Comparison of ENCODE assay signal across 17 cellular contexts in genomic region chr2:210523650-210524289, GRCh38. TPM values are rescaled to one million over a fixed set of nuclear protein-coding genes. Genes with fewer than 3 reads are reported as not detected.
DNase-seq lines count a peak whose midpoint lies in the region; ATAC-seq and TF ChIP-seq lines count a peak whose summit lies in the region.
"Had no signal": no experiment of that assay in that cellular context is flagged by ENCODE, and none has a peak within 500 bp of the region (broad histone marks: within the 10 kb centered on the region; RNA-seq: fewer than 3 reads in every experiment).

No MANE protein-coding gene starts in this region.

- no peaks in the 10 kb centered on the region for H3K9me3 ChIP-seq in liver (ENCODE audit: control insufficient read depth in 4 of 4, low read length in 3 of 4)
- H3K9me3 ChIP-seq: BE2C, BLaER1, Caco-2 had no signal

- no peak overlapping the region for H3K4me3 ChIP-seq in liver (ENCODE audit: low read depth in 1 of 3, low read length in 3 of 3)
- H3K4me3 ChIP-seq: BLaER1, GM12878 had no signal

- H3K9ac ChIP-seq in liver (ENCODE audit: low read depth in 1 of 2, low read length in 2 of 2) = no peak overlapping the region
- H3K9ac ChIP-seq: BLaER1 had no signal

- no peak overlapping the region for H3K27ac ChIP-seq in liver (ENCODE audit: low read depth in 1 of 2, low read length in 2 of 2)
- H3K27ac ChIP-seq: BLaER1, C4-2B had no signal

- ATAC-seq in left lobe of liver (peak; percentile 73), GM21423 (IDR thresholded peaks at IDR 0.05; ENCODE audit: unreplicated experiment) (no peak)
- ATAC-seq: CD8-positive, alpha-beta T cell; GM12878 had no signal

- peak; percentile 35 to 59 for TF ChIP-seq RAD21 in liver (IDR thresholded peaks at IDR 0.05)

- H3K4me1 ChIP-seq in liver (ENCODE audit: control insufficient read depth in 4 of 4, insufficient read depth in 4 of 4, low read length in 3 of 4) = peaks cover 9 to 52% (median 44%) of the 10 kb centered on the region in 4 donors
- H3K4me1 ChIP-seq: BE2C, BLaER1, Caco-2 had no signal

- 50% methylated on average over 4 of the region's 4 CpGs for WGBS in liver

- H3K27me3 ChIP-seq in liver (ENCODE audit: control insufficient read depth in 4 of 4, insufficient read depth in 4 of 4, low read length in 3 of 4) = no peaks in the 10 kb centered on the region
- H3K27me3 ChIP-seq: BE2C, BLaER1 had no signal

- DNase-seq in left lobe of liver (ENCODE audit: low spot score) = peak; percentile 55
- DNase-seq in C1 segment of cervical spinal cord (lab: John Stamatoyannopoulos, UW) = no peak
- DNase-seq in GM10266 (ENCODE audit: extremely low spot score) = no peak
- DNase-seq: 8988T; ACHN; BE2C; Caco-2; Calu3; CD4-positive, alpha-beta T cell; CD8-positive, alpha-beta T cell; DMS79 treated with DMSO at 0.1 percent for 48 hours; GF-D8 had no signal

- TF ChIP-seq CTCF in liver (IDR thresholded peaks at IDR 0.05; ENCODE audit: low read depth, low read length, missing input control) (no peak), GM10266 (IDR thresholded peaks at IDR 0.05; ENCODE audit: control insufficient read depth, insufficient read depth, low read depth, missing control alignments) (no peak)

- H3K36me3 ChIP-seq in liver (ENCODE audit: control insufficient read depth in 4 of 4, insufficient read depth in 3 of 4, low read depth in 1 of 4, low read length in 3 of 4) = no peaks in the 10 kb centered on the region
- H3K36me3 ChIP-seq: BE2C, BLaER1 had no signal

TF ChIP-seq in liver, 16 proteins besides CTCF, POLR2A, EP300 and RAD21:
- peak; percentile 50 for TF ChIP-seq YY1 (IDR thresholded peaks at IDR 0.05)
- TF ChIP-seq ZBTB33 (IDR thresholded peaks at IDR 0.05) = peak; percentile 25
- TF ChIP-seq NR2F2 (IDR thresholded peaks at IDR 0.05) = peak; percentile 15
- peak; percentile 73 for TF ChIP-seq SP1 (IDR thresholded peaks at IDR 0.05)
- TF ChIP-seq GABPA (IDR thresholded peaks at IDR 0.05 in 1 of 2, conservative IDR thresholded peaks at IDR 0.05 in 1 of 2) = no peak
- TF ChIP-seq EGR1 (IDR thresholded peaks at IDR 0.05; ENCODE audit: low read depth in 2 of 2) = no peak
- no peak for TF ChIP-seq ATF3 (IDR thresholded peaks at IDR 0.05)
- TF ChIP-seq TAF1 (conservative IDR thresholded peaks at IDR 0.05) = no peak
- TF ChIP-seq HNF4G (IDR thresholded peaks at IDR 0.05) = peak; percentile 29
- TF ChIP-seq MAX (IDR thresholded peaks at IDR 0.05) = peak; percentile 21
- peak; percentile 70 to 73 for TF ChIP-seq HNF4A (conservative IDR thresholded peaks at IDR 0.05)
- TF ChIP-seq RXRA (IDR thresholded peaks at IDR 0.05) = peak; percentile 90
- peak; percentile 51 for TF ChIP-seq FOXA1 (IDR thresholded peaks at IDR 0.05)
- no peak for TF ChIP-seq REST (IDR thresholded peaks at IDR 0.05)
- TF ChIP-seq JUND (IDR thresholded peaks at IDR 0.05) = peak; percentile 27 to 50
- no peak for TF ChIP-seq FOXA2 (IDR thresholded peaks at IDR 0.05)
TF ChIP-seq in liver: peak in this region for 10.

RNA-seq across cellular contexts. Expression of gene CPS1, which starts 32.6 kb away (rescaled TPM):
- 1,770 TPM for total RNA-seq in left lobe of liver
- 100 to 1,000 TPM; 651 to 930 TPM for total RNA-seq in liver
- 100 to 1,000 TPM; 469 to 499 TPM for polyA plus RNA-seq in liver

RNA-seq across cellular contexts. Expression of gene LANCL1, which starts 47.2 kb away (rescaled TPM):
- total RNA-seq in left lobe of liver (15.6 TPM), liver (10 to 100 TPM; 15.1 to 21.0 TPM)
- 1 to 10 TPM; 7.2 to 9.1 TPM for polyA plus RNA-seq in liver
